In genomic region chr11:45378516-45378915, GRCh38 we compare ENCODE assay signal across 30 cellular contexts.
"Had no signal": no experiment of that assay in that cellular context is flagged by ENCODE, and none has a peak within 500 bp of the region (broad histone marks: within the 10 kb centered on the region; RNA-seq: fewer than 3 reads in every experiment).

No MANE protein-coding gene starts in this region.

- H3K9me3 Mint-ChIP-seq: naive thymus-derived CD8-positive, alpha-beta T cell; natural killer cell treated with Interleukin-12 subunit alpha and Interleukin-12 subunit beta and Interleukin-15 and Interleukin-18, amount 100 ng/mL, for 72 hours; nephron progenitor cell; neural crest cell; stimulated activated memory B cell treated with anti-CD40 and anti-IgM and Interleukin-4, amounts not matched to agents 10 μg/mL and 1 μg/mL and 100 μg/mL, for 72 hours had no signal

- H3K4me1 ChIP-seq: parathyroid adenoma, psoas muscle, spleen, thyroid gland, vagina had no signal

- DNase-seq: naive thymus-derived CD8-positive, alpha-beta T cell; nephron progenitor cell; occipital lobe; ovary; psoas muscle; right cardiac atrium; stimulated activated CD4-positive, alpha-beta T cell treated with anti-CD3 and anti-CD28 coated beads, Interleukin-12 subunit alpha, Interleukin-12 subunit beta, amount 100 ng/mL, for 4 hours; stimulated activated CD4-positive, alpha-beta T cell treated with anti-CD3 and anti-CD28 coated beads, Interleukin-1b, Interleukin-23, amount 100 ng/mL, for 48 hours; stimulated activated CD4-positive, alpha-beta T cell treated with anti-CD3 and anti-CD28 coated beads, Interleukin-4, amount 100 ng/mL, for 1 hour; stimulated activated CD4-positive, alpha-beta T cell treated with anti-CD3 and anti-CD28 coated beads, Interleukin-4, amount 100 ng/mL, for 4 hours; stimulated activated CD8-positive, alpha-beta memory T cell treated with anti-CD3 and anti-CD28 coated beads, Interleukin-4, amount 100 ng/mL, for 48 hours; stimulated activated naive CD4-positive, alpha-beta T cell; stimulated activated naive CD8-positive, alpha-beta T cell treated with anti-CD3 and anti-CD28 coated beads, Interleukin-15, Interleukin-2, amounts not matched to agents 100 U/mL and 50 U/mL, for 24 hours; stomach; thyroid gland; trophoblast cell; upper lobe of left lung had no signal

- H3K9me3 ChIP-seq: ovary, psoas muscle, spleen, stomach, thoracic aorta, thyroid gland, tibial nerve, upper lobe of left lung, vagina had no signal

- H2AFZ ChIP-seq: parathyroid adenoma had no signal

- H3K79me2 ChIP-seq: parathyroid adenoma had no signal

- H3K4me3 Mint-ChIP-seq: naive thymus-derived CD8-positive, alpha-beta T cell; natural killer cell treated with Interleukin-12 subunit alpha and Interleukin-12 subunit beta and Interleukin-15 and Interleukin-18, amount 100 ng/mL, for 72 hours; nephron progenitor cell; neural crest cell; stimulated activated memory B cell treated with anti-CD40 and anti-IgM and Interleukin-4, amounts not matched to agents 10 μg/mL and 1 μg/mL and 100 μg/mL, for 72 hours had no signal

- H3K36me3 Mint-ChIP-seq: naive thymus-derived CD8-positive, alpha-beta T cell; natural killer cell treated with Interleukin-12 subunit alpha and Interleukin-12 subunit beta and Interleukin-15 and Interleukin-18, amount 100 ng/mL, for 72 hours; stimulated activated memory B cell treated with anti-CD40 and anti-IgM and Interleukin-4, amounts not matched to agents 10 μg/mL and 1 μg/mL and 100 μg/mL, for 72 hours had no signal

- ATAC-seq: naive thymus-derived CD8-positive, alpha-beta T cell; natural killer cell treated with Interleukin-12 subunit alpha and Interleukin-12 subunit beta and Interleukin-15 and Interleukin-18, amount 100 ng/mL, for 72 hours; psoas muscle; right cardiac atrium; sciatic nerve; stimulated activated naive CD8-positive, alpha-beta T cell treated with anti-CD3 and anti-CD28 coated beads, Interleukin-15, Interleukin-2, amounts not matched to agents 100 U/mL and 50 U/mL, for 24 hours had no signal

- H3K4me3 ChIP-seq: ovary, psoas muscle, skin epidermis, smooth muscle cell, spleen, stomach, thoracic aorta, thyroid gland, tibial nerve, upper lobe of left lung, vagina had no signal

- H3K27me3 ChIP-seq: ovary, thyroid gland, upper lobe of left lung, vagina had no signal

- H3K4me2 ChIP-seq: smooth muscle cell had no signal

- H3K27ac ChIP-seq: ovary, parathyroid adenoma, psoas muscle, skin epidermis, spleen, stomach, thoracic aorta, thyroid gland, tibial nerve, upper lobe of left lung, vagina had no signal

- H3K27ac Mint-ChIP-seq: natural killer cell treated with Interleukin-12 subunit alpha and Interleukin-12 subunit beta and Interleukin-15 and Interleukin-18, amount 100 ng/mL, for 72 hours; nephron progenitor cell; progenitor cell of endocrine pancreas; stimulated activated memory B cell treated with anti-CD40 and anti-IgM and Interleukin-4, amounts not matched to agents 10 μg/mL and 1 μg/mL and 100 μg/mL, for 72 hours had no signal

- H3K9ac ChIP-seq: parathyroid adenoma had no signal

- H3K36me3 ChIP-seq: ovary, spleen, stomach, thoracic aorta, thyroid gland, tibial nerve, upper lobe of left lung, vagina had no signal

- FAIRE-seq: urothelium cell line had no signal
